Comparison of ENCODE assay signal across 8 cellular contexts in genomic region chr17:48545022-48545376, GRCh38.
DNase-seq lines count a peak whose midpoint lies in the region; ATAC-seq and TF ChIP-seq lines count a peak whose summit lies in the region.

Gene HOXB2 (minus strand): TSS chr17:48545109. CDS start chr17:48544911, 198 bp downstream.

- peak within 1 kb of the TSS; percentile 80 for H3K4me3 ChIP-seq in GM12875 (ENCODE audit: low read depth, low read length)

- H3K27ac Mint-ChIP-seq in nephron: peak within 1 kb of the TSS; percentile 99 to 100 (median 99)

- no peak for ATAC-seq in HG02798 (IDR thresholded peaks at IDR 0.05; ENCODE audit: poor library complexity, unreplicated experiment)
- no peak for ATAC-seq in HG02870 (IDR thresholded peaks at IDR 0.05; ENCODE audit: unreplicated experiment)

- peak within 1 kb of the TSS; percentile 92 to 97 (median 95) for H3K4me3 Mint-ChIP-seq in nephron

- H3K9me3 Mint-ChIP-seq in nephron: no peaks in the 10 kb centered on the region

- peaks cover 27% of the 10 kb centered on the region for H3K36me3 Mint-ChIP-seq in nephron (ENCODE audit: low read depth)

- peaks cover 75% of the 10 kb centered on the region for H3K4me1 Mint-ChIP-seq in nephron

- DNase-seq in NCI-H748 treated with DMSO at 0.1 percent for 48 hours (lab: John Stamatoyannopoulos, UW) (peak; percentile 61), epidermal melanocyte (ENCODE audit: insufficient read length, low spot score) (peak; percentile 87), globus pallidus (ENCODE audit: low spot score) (no peak), NCI-H82 (lab: John Stamatoyannopoulos, UW) (no peak)

- no peaks in the 10 kb centered on the region for H3K27me3 Mint-ChIP-seq in nephron (ENCODE audit: low read depth)

- TF ChIP-seq CTCF in GM12875 (IDR thresholded peaks at IDR 0.05; ENCODE audit: borderline replicate concordance, insufficient read depth, low read depth, low read length) (no peak), nephron (IDR thresholded peaks at IDR 0.05; ENCODE audit: unreplicated experiment in 3 of 3) (no peak)

Comparison
In these comparisons a context has a peak if more than half of its experiments do, and no peak if none do; other contexts are left out.
1. DNase-seq: peak in NCI-H748 treated with DMSO at 0.1 percent for 48 hours (single experiment) and epidermal melanocyte (single experiment); none in globus pallidus (single experiment) and NCI-H82 (single experiment).